ENCODE assay signal across 1 cellular context in genomic region chr10:14571866-14572507, GRCh38.
TF ChIP-seq lines count a peak whose summit lies in the region.

No MANE protein-coding gene starts in this region.

TF ChIP-seq in A549, 52 proteins besides CTCF, POLR2A, EP300 and RAD21 (continued from another document):
- TF ChIP-seq ESRRA (IDR thresholded peaks at IDR 0.05; ENCODE audit: borderline replicate concordance, low read length): no peak
